In the genomic region with DNA sequence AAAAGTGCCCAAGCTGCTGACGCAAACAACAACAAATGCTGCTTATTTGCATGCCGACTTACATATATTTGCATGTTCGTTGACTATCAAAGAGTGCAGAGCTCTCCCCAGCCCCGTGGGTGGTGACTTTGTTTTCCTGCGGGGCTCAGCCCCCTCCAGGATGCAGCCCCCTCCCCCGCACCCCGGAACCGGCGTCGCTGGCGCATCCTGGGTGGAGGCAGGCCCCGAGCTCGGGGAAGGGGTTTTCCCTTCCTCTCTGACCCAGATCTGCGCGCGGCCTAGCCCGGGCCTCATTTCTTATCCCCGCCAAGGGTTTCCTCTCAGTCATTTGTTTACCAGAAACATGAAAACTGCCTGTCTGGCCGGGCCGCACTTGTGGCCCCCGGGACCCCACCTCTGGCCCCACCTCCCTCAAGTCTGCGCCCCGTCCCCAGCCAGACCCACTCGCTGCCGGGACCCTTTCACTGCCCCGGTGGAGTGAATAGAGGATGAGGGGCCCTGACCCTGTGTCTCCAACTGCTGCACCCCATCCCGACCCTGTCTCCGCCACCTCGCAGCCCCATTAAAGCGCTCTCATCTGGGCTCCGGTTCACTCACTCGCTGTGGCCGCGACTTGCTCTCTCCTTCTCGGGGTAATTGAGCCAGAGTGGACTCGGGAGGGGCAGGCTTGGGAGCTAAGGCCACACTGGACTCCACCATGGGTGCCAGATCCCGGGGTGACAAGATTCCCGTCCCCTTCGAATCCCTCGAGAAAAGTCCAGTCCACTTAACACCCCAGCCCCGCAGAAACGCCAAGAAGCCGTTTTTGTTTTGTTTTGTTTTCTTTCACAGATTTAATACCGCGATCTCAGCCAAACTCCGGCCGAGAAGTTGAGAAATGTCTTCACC, we compare ENCODE assay signal across 8 cellular contexts. TPM values are rescaled to one million over a fixed set of nuclear protein-coding genes. Genes with fewer than 3 reads are reported as not detected.
DNase-seq lines count a peak whose midpoint lies in the region; ATAC-seq and TF ChIP-seq lines count a peak whose summit lies in the region.

No MANE protein-coding gene starts in this region.

- no peaks in the 10 kb centered on the region for H3K9me3 ChIP-seq in H9 (ENCODE audit: control insufficient read depth, low read depth, low read length)
- no peaks in the 10 kb centered on the region for H3K9me3 ChIP-seq in left ventricle myocardium inferior (replicated peaks)

- peak overlapping the region in 1 of 2 experiments; percentile 50; a peak in 2 of 5 replicates for H3K4me3 Mint-ChIP-seq in H9

- peaks cover 1 to 37% (median 17%) of the 10 kb centered on the region in 3 experiments; a peak in 6 of 7 replicates for H3K36me3 Mint-ChIP-seq in H9 (ENCODE audit: insufficient read depth in 1 of 3, low read depth in 3 of 3)

- intact Hi-C loops in left ventricle myocardium inferior (cut with micrococcal nuclease): no loop called here

- peaks cover 21% of the 10 kb centered on the region for H3K36me3 ChIP-seq in left ventricle myocardium inferior

- peak overlapping the region; percentile 57 to 96 (median 82); a peak in 5 of 7 replicates for H3K27ac Mint-ChIP-seq in H9

- H2BK15ac ChIP-seq in H9 (ENCODE audit: low read depth, low read length): no peak overlapping the region

- H3T11ph ChIP-seq in H9 (ENCODE audit: low read length): no peak overlapping the region

- no peak overlapping the region for H3K9ac ChIP-seq in H9 (ENCODE audit: extremely low read depth, insufficient read length, low read length)

- H3K23ac ChIP-seq in H9 (ENCODE audit: insufficient read length, low read depth, low read length): no peak overlapping the region

- no peak overlapping the region for H3K14ac ChIP-seq in H9 (ENCODE audit: insufficient read depth, low read length)

- H3K27me3 Mint-ChIP-seq in H9 (ENCODE audit: low read depth): no peaks in the 10 kb centered on the region; the same call in 1 of the 2 replicates

- H3K4me1 Mint-ChIP-seq in H9: peaks cover 16 to 26% of the 10 kb centered on the region in 2 experiments

- WGBS in H9 (ENCODE audit: extremely low coverage, insufficient read length, low lambda C conversion rate): no CpG with 5 or more reads among the region's 47 CpGs

- peak overlapping the region; percentile 18 for H3K4me2 ChIP-seq in H9 (ENCODE audit: insufficient read depth, insufficient read length, low read length)

- no peaks in the 10 kb centered on the region for H3K23me2 ChIP-seq in H9 (ENCODE audit: insufficient read length, low read depth, low read length, poor library complexity, severe bottlenecking)

- DNase-seq in H9 (no peak), left ventricle myocardium inferior (no peak), NCI-H345 treated with DMSO at 0.1 percent for 48 hours (lab: John Stamatoyannopoulos, UW; ENCODE audit: unreplicated experiment) (no peak), NCI-H774 (lab: John Stamatoyannopoulos, UW) (no peak)
- peak; percentile 78 for DNase-seq in activated CD8-positive, alpha-beta memory T cell treated with anti-CD3 and anti-CD28 coated beads, Interleukin-2, amount 50 U/mL, for 1 hour (ENCODE audit: extremely low read depth)
- peak; percentile 50 for DNase-seq in stimulated activated CD8-positive, alpha-beta memory T cell treated with anti-CD3 and anti-CD28 coated beads, Interleukin-15, amount 100 ng/mL, for 24 hours (ENCODE audit: low read depth)

- H3K56ac ChIP-seq in H9 (ENCODE audit: insufficient read length, low read depth, low read length): no peak overlapping the region

- H3K79me1 ChIP-seq in H9 (ENCODE audit: insufficient read depth, low read depth, low read length, poor library complexity, severe bottlenecking): no peaks in the 10 kb centered on the region

- TF ChIP-seq CTCF in H9 (conservative IDR thresholded peaks at IDR 0.05) (no peak), left ventricle myocardium inferior (IDR thresholded peaks at IDR 0.05; ENCODE audit: borderline replicate concordance) (no peak)

- no peak overlapping the region for H4K5ac ChIP-seq in H9 (ENCODE audit: insufficient read length, low read depth, low read length)

- H2BK120ac ChIP-seq in H9 (ENCODE audit: low read depth, low read length, poor library complexity, severe bottlenecking): no peak overlapping the region

- H3K4me3 ChIP-seq in left ventricle myocardium inferior: peak overlapping the region; percentile 54

- H2AK5ac ChIP-seq in H9 (ENCODE audit: insufficient read length, low read length): no peak overlapping the region

- H2AFZ ChIP-seq in H9 (ENCODE audit: low read length): no peak overlapping the region

- H3K4me1 ChIP-seq in H9 (ENCODE audit: insufficient read depth, low read length) (peaks cover 3% of the 10 kb centered on the region; the same call in 1 of the 2 replicates), left ventricle myocardium inferior (peaks cover 35% of the 10 kb centered on the region)

- no peaks in the 10 kb centered on the region for H4K20me1 ChIP-seq in H9 (ENCODE audit: control insufficient read depth, insufficient read depth, insufficient read length)

- H4K91ac ChIP-seq in H9 (ENCODE audit: insufficient read length, low read depth, low read length): no peak overlapping the region

- H3K27me3 ChIP-seq in H9 (ENCODE audit: insufficient read depth, low read length) (no peaks in the 10 kb centered on the region), left ventricle myocardium inferior (ENCODE audit: low read depth) (peaks cover 73% of the 10 kb centered on the region)

- H3K27ac ChIP-seq in H9 (ENCODE audit: insufficient read length, low read depth, low read length) (no peak overlapping the region), left ventricle myocardium inferior (replicated peaks) (no peak overlapping the region)

- H3K4ac ChIP-seq in H9 (ENCODE audit: low read depth, low read length): no peak overlapping the region

- no peak overlapping the region for H2BK12ac ChIP-seq in H9 (ENCODE audit: insufficient read length, low read depth, low read length)

- ATAC-seq in HG02588 (IDR thresholded peaks at IDR 0.05; ENCODE audit: unreplicated experiment) (no peak), HG03039 (IDR thresholded peaks at IDR 0.05; ENCODE audit: unreplicated experiment) (no peak)

- no peak overlapping the region for H4K8ac ChIP-seq in H9 (replicated peaks; ENCODE audit: insufficient read length, low read depth, low read length)

- no peaks in the 10 kb centered on the region for H3K9me3 Mint-ChIP-seq in H9

- H2BK20ac ChIP-seq in H9 (ENCODE audit: low read depth, low read length, poor library complexity, severe bottlenecking): no peak overlapping the region

- no peak overlapping the region for H2BK5ac ChIP-seq in H9 (ENCODE audit: insufficient read length, low read length)

- no peaks in the 10 kb centered on the region for H3K79me2 ChIP-seq in H9 (ENCODE audit: insufficient read depth, low read length)

- H3K18ac ChIP-seq in H9 (ENCODE audit: insufficient read length, low read depth, low read length): no peak overlapping the region

RNA-seq across cellular contexts. Expression of a gene that starts 5.4 kb away (rescaled TPM):
- 18.3 and 19.4 TPM in 2 replicates for total RNA-seq in H9 (2021)
- 12.6 TPM for total RNA-seq in left ventricle myocardium inferior

RNA-seq across cellular contexts. Expression of a gene that starts 30.9 kb away (rescaled TPM):
- total RNA-seq in H9 (2021) (20.7 and 22.3 TPM in 2 replicates), left ventricle myocardium inferior (16.2 TPM)

RNA-seq across cellular contexts. Expression of a gene that starts 36.0 kb away (rescaled TPM):
- total RNA-seq in H9 (2021) (53.1 and 59.3 TPM in 2 replicates), left ventricle myocardium inferior (0.41 TPM)

RNA-seq across cellular contexts. Expression of a gene that starts 40.9 kb away (rescaled TPM):
- total RNA-seq in H9 (2021) (0.81 and 1.2 TPM in 2 replicates), left ventricle myocardium inferior (not detected)

Comparison
In these comparisons a context has a peak if more than half of its experiments do, and no peak if none do; other contexts are left out.
1. DNase-seq: peak in activated CD8-positive, alpha-beta memory T cell treated with anti-CD3 and anti-CD28 coated beads, Interleukin-2, amount 50 U/mL, for 1 hour (single experiment) and stimulated activated CD8-positive, alpha-beta memory T cell treated with anti-CD3 and anti-CD28 coated beads, Interleukin-15, amount 100 ng/mL, for 24 hours (single experiment); none in H9 (single experiment), left ventricle myocardium inferior (single experiment), NCI-H345 treated with DMSO at 0.1 percent for 48 hours (single experiment) and NCI-H774 (single experiment).
2. RNA of a gene that starts 36.0 kb away (total RNA-seq): 53.1 to 59.3 TPM in H9; 0.41 TPM in left ventricle myocardium inferior (single experiment); every median in the first group is over 10 times any median in the second.